Comparison of ENCODE assay signal across 29 cellular contexts in the genomic region with DNA sequence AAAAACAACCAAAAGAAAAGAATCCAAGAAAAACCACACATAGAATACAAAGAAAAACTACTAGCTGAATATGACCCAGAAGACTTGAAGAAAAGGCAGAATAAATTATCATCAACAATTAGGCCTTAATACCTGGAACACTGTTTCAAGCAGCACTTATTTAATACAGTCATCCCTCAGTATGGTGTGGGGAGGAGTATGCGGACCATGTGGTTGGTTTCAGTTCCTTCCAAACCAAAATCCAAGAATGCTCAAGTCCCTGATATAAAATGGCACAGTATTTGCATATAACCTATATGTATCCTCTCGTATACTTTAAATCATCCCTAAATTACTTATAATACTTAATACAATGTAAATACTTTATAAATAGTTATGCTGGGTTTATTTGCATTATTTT. TPM values are rescaled to one million over a fixed set of nuclear protein-coding genes. Genes with fewer than 3 reads are reported as not detected.
DNase-seq lines count a peak whose midpoint lies in the region; ATAC-seq lines count a peak whose summit lies in the region.
"Had no signal": no experiment of that assay in that cellular context is flagged by ENCODE, and none has a peak within 500 bp of the region (broad histone marks: within the 10 kb centered on the region; RNA-seq: fewer than 3 reads in every experiment).

No MANE protein-coding gene starts in this region.

- H3K27me3 Mint-ChIP-seq in memory B cell = no peaks in the 10 kb centered on the region
- H3K27me3 Mint-ChIP-seq: activated CD8-positive, alpha-beta memory T cell treated with anti-CD3 and anti-CD28 coated beads, Interleukin-2, amount 10 ng/mL, durations not matched to agents 7 days and 5 days had no signal

- H3K9me3 Mint-ChIP-seq in memory B cell = no peaks in the 10 kb centered on the region

- peak; percentile 56 for ATAC-seq in GM18498 (IDR thresholded peaks at IDR 0.05; ENCODE audit: unreplicated experiment)
- peak; percentile 40 for ATAC-seq in HG02870 (IDR thresholded peaks at IDR 0.05; ENCODE audit: unreplicated experiment)
- peak; percentile 94 for ATAC-seq in memory B cell (ENCODE audit: low read depth)
- ATAC-seq in left ventricle myocardium superior = no peak
- ATAC-seq in GM21723 (IDR thresholded peaks at IDR 0.05; ENCODE audit: unreplicated experiment) = no peak
- ATAC-seq: activated CD8-positive, alpha-beta memory T cell treated with anti-CD3 and anti-CD28 coated beads, Interleukin-2, amount 10 ng/mL, durations not matched to agents 7 days and 5 days; body of pancreas; gastrocnemius medialis; right cardiac atrium; SK-N-SH treated with all-trans-retinoic acid at 6 μM for 48 hours had no signal

- H3K4me1 Mint-ChIP-seq in memory B cell = peaks cover 25% of the 10 kb centered on the region

- H3K36me3 Mint-ChIP-seq in memory B cell = peaks cover 9% of the 10 kb centered on the region

- H3K4me3 Mint-ChIP-seq in memory B cell = peak overlapping the region; percentile 58
- H3K4me3 Mint-ChIP-seq: activated CD8-positive, alpha-beta memory T cell treated with anti-CD3 and anti-CD28 coated beads, Interleukin-2, amount 10 ng/mL, durations not matched to agents 7 days and 5 days; T-helper 2 cell treated with Interferon-gamma antibody and Interleukin-4, amounts not matched to agents 5 μg/mL and 100 μg/mL, for 36 hours had no signal

- intact Hi-C loops in left ventricle myocardium superior (cut with micrococcal nuclease) = no loop called here

- no peak overlapping the region for H3K27ac Mint-ChIP-seq in memory B cell
- H3K27ac Mint-ChIP-seq: activated CD8-positive, alpha-beta memory T cell treated with anti-CD3 and anti-CD28 coated beads, Interleukin-2, amount 10 ng/mL, durations not matched to agents 7 days and 5 days; T-helper 2 cell treated with Interferon-gamma antibody and Interleukin-4, amounts not matched to agents 5 μg/mL and 100 μg/mL, for 36 hours had no signal

- DNase-seq in NOMO-1 treated with DMSO at 0.1 percent for 48 hours (lab: John Stamatoyannopoulos, UW; ENCODE audit: unreplicated experiment) (peak; percentile 57), memory B cell (ENCODE audit: low spot score in 2 of 2) (no peak), NCI-H748 treated with DMSO at 0.1 percent for 48 hours (lab: John Stamatoyannopoulos, UW) (no peak), left ventricle myocardium superior (no peak), NCI-H1105 (lab: John Stamatoyannopoulos, UW) (no peak)
- DNase-seq: activated CD4-positive, alpha-beta T cell treated with anti-CD3 and anti-CD28 coated beads, Interleukin-2, amount 50 U/mL, for 1 hour; activated CD8-positive, alpha-beta memory T cell treated with anti-CD3 and anti-CD28 coated beads, Interleukin-2, amount 10 ng/mL, durations not matched to agents 7 days and 5 days; activated T-cell treated with anti-CD3 and anti-CD28 coated beads, Interleukin-2, amount 50 U/mL, for 48 hours; body of pancreas; C1 segment of cervical spinal cord; Caco-2; DMS79 treated with DMSO at 0.1 percent for 48 hours; dorsolateral prefrontal cortex; gastrocnemius medialis; GF-D8; H7; KG1; NCI-H1048; NCI-H187; NCI-H526 treated with DMSO at 0.1 percent for 48 hours; right cardiac atrium; spleen; trophoblast cell; WERI-Rb-1 had no signal

RNA-seq across cellular contexts. Expression of gene CDK19, which starts 16.1 kb away (rescaled TPM):
- total RNA-seq in left ventricle myocardium superior = 11.0 TPM

Comparison
In these comparisons a context has a peak if more than half of its experiments do, and no peak if none do; other contexts are left out.
1. ATAC-seq: peak in GM18498 (single experiment), HG02870 (single experiment) and memory B cell (single experiment); none in left ventricle myocardium superior (single experiment) and GM21723 (single experiment).